In the genomic region with DNA sequence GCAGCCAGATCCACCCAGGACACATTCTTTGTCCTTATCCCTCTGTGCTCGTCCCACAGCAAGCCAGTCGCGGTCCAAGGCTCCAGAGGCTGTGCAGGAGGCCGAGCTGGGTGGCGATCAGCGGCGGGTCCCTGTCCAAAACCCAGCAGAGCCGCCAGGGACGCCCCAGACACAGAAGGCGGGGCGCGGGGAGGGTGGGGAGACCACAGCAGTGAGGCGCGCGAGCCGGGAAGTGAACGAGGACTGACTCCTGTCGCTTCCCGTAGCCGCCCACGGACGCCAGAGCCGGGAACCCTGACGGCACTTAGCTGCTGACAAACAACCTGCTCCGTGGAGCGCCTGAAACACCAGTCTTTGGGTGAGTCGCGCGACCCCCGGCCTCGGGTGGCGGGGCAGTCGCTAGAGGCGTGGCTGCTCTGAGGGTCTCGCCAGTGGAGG, we compare ENCODE assay signal across 8 cellular contexts. TPM values are rescaled to one million over a fixed set of nuclear protein-coding genes. Genes with fewer than 3 reads are reported as not detected.
DNase-seq lines count a peak whose midpoint lies in the region; ATAC-seq, FAIRE-seq and TF ChIP-seq lines count a peak whose summit lies in the region.

A gene (plus strand): TSS at position 279 of the 438 bp plus-strand sequence. CDS start 2,089 bp downstream, outside the sequence.

- H4K8ac ChIP-seq in IMR-90 (ENCODE audit: low read depth in 2 of 2, low read length in 2 of 2): peak within 1 kb of the TSS; percentile 30 to 98

- H3K27me3 ChIP-seq in IMR-90 (ENCODE audit: control insufficient read depth, insufficient read depth, low read length) (no peaks in the 10 kb centered on the region), testis (no peaks in the 10 kb centered on the region)

- H3K36me3 Mint-ChIP-seq in activated naive CD4-positive, alpha-beta T cell treated with anti-CD3 and anti-CD28 coated beads, Interleukin-2, amount 50 U/mL, for 24 hours: peaks cover 8% of the 10 kb centered on the region
- peaks cover 3% of the 10 kb centered on the region for H3K36me3 Mint-ChIP-seq in osteocyte (ENCODE audit: unreplicated experiment)

- H2AFZ ChIP-seq in IMR-90 (replicated peaks; ENCODE audit: low read length, poor library complexity): peak within 1 kb of the TSS; percentile 91

- no peaks in the 10 kb centered on the region for H3K9me3 Mint-ChIP-seq in activated naive CD4-positive, alpha-beta T cell treated with anti-CD3 and anti-CD28 coated beads, Interleukin-2, amount 50 U/mL, for 24 hours
- H3K9me3 Mint-ChIP-seq in osteocyte (ENCODE audit: unreplicated experiment): no peaks in the 10 kb centered on the region

- peak within 1 kb of the TSS; percentile 70 for H3K9ac ChIP-seq in IMR-90 (ENCODE audit: low read depth, low read length)

- H3K79me1 ChIP-seq in IMR-90 (ENCODE audit: low read depth in 1 of 2, low read length in 2 of 2): peaks cover 4 to 8% of the 10 kb centered on the region in 2 experiments; a peak in 3 of 4 replicates

- H3K4me1 ChIP-seq in IMR-90 (ENCODE audit: control insufficient read depth, insufficient read depth, low read length) (peaks cover 8% of the 10 kb centered on the region), testis (peaks cover 9% of the 10 kb centered on the region)

- peaks cover 3% of the 10 kb centered on the region; the same call in 1 of the 2 replicates for H3K9me1 ChIP-seq in IMR-90 (ENCODE audit: insufficient read depth, low read length)

- peak within 1 kb of the TSS; percentile 61 for H3K4me3 ChIP-seq in IMR-90 (ENCODE audit: insufficient read depth, low read depth, low read length)
- peak within 1 kb of the TSS; percentile 86 to 97 for H3K4me3 ChIP-seq in testis

- TF ChIP-seq CTCF in D721Med (IDR thresholded peaks at IDR 0.05; ENCODE audit: insufficient read depth, missing control alignments) (no peak), IMR-90 (conservative IDR thresholded peaks at IDR 0.05; ENCODE audit: low read depth, low read length) (0 out of 2 replicates have a peak, but pooled peaks have one; percentile 2), osteocyte (IDR thresholded peaks at IDR 0.05) (no peak), testis (IDR thresholded peaks at IDR 0.05) (no peak)

- H2AK9ac ChIP-seq in IMR-90 (replicated peaks; ENCODE audit: low read depth, low read length, poor library complexity): peak within 1 kb of the TSS; percentile 93

- H2BK20ac ChIP-seq in IMR-90 (ENCODE audit: low read depth, low read length): peak within 1 kb of the TSS; percentile 33

- no peaks in the 10 kb centered on the region for H3K27me3 Mint-ChIP-seq in activated naive CD4-positive, alpha-beta T cell treated with anti-CD3 and anti-CD28 coated beads, Interleukin-2, amount 50 U/mL, for 24 hours
- H3K27me3 Mint-ChIP-seq in osteocyte (ENCODE audit: unreplicated experiment): no peaks in the 10 kb centered on the region

- peak within 1 kb of the TSS; percentile 87 for H3K18ac ChIP-seq in IMR-90 (ENCODE audit: low read depth, low read length)

- peak; percentile 64 for TF ChIP-seq POLR2A in IMR-90 (IDR thresholded peaks at IDR 0.05; ENCODE audit: low read depth, low read length)
- TF ChIP-seq POLR2A in testis (IDR thresholded peaks at IDR 0.05): no peak

- H2BK15ac ChIP-seq in IMR-90 (ENCODE audit: low read depth, low read length): peak within 1 kb of the TSS; percentile 91; the same call in 1 of the 3 replicates

- intact Hi-C loops in IMR-90 (cut with micrococcal nuclease): loop anchor here (5.0 kb wide), 1 partner anchor 241 kb away; a partner anchor contains a TSS
- intact Hi-C loops in testis (cut with DNase I; ENCODE audit: low total_unique reads): no loop called here

- H3K56ac ChIP-seq in IMR-90 (ENCODE audit: extremely low read depth, insufficient read depth, low read length): peak within 1 kb of the TSS; percentile 63

- no peaks in the 10 kb centered on the region for H4K20me1 ChIP-seq in IMR-90 (ENCODE audit: insufficient read depth, low read length)

- BruUV-seq in IMR-90 (replicated peaks; lab: Mats Ljungman, UMichigan): no TSS peak

- POLR2A ChIA-PET in IMR-90 (lab: Charles Lee; ENCODE audit: unreplicated experiment): no interaction called here

- H3K14ac ChIP-seq in IMR-90 (replicated peaks; ENCODE audit: low read depth, low read length): peak within 1 kb of the TSS; percentile 93

- peak within 1 kb of the TSS; percentile 100 for H3K27ac Mint-ChIP-seq in activated naive CD4-positive, alpha-beta T cell treated with anti-CD3 and anti-CD28 coated beads, Interleukin-2, amount 50 U/mL, for 24 hours
- H3K27ac Mint-ChIP-seq in osteocyte (ENCODE audit: unreplicated experiment): peak within 1 kb of the TSS; percentile 83

- H3K27ac ChIP-seq in IMR-90 (ENCODE audit: insufficient read depth, low read length) (peak within 1 kb of the TSS; percentile 81), testis (peak within 1 kb of the TSS; percentile 82 to 89)

- no peak for FAIRE-seq in D721Med (lab: Jason Lieb, UNC)

- CTCF ChIA-PET in IMR-90 (lab: Yijun Ruan, JAX): no interaction called here

- H3K4me3 Mint-ChIP-seq in activated naive CD4-positive, alpha-beta T cell treated with anti-CD3 and anti-CD28 coated beads, Interleukin-2, amount 50 U/mL, for 24 hours: peak within 1 kb of the TSS; percentile 94
- peak within 1 kb of the TSS; percentile 86 for H3K4me3 Mint-ChIP-seq in osteocyte (ENCODE audit: unreplicated experiment)

- H3K9me3 ChIP-seq in IMR-90 (ENCODE audit: control insufficient read depth, insufficient read depth, low read length) (no peaks in the 10 kb centered on the region), testis (no peaks in the 10 kb centered on the region)

- peak within 1 kb of the TSS; percentile 96 for H3K4ac ChIP-seq in IMR-90 (ENCODE audit: low read depth, low read length)

- H2AK5ac ChIP-seq in IMR-90 (ENCODE audit: low read depth, low read length): peak within 1 kb of the TSS; percentile 89

- H2BK5ac ChIP-seq in IMR-90 (ENCODE audit: low read depth, low read length, poor library complexity, severe bottlenecking): peak within 1 kb of the TSS; percentile 68

- 0% methylated on average over 10 of the region's 35 CpGs; no CpG with 5 or more reads in 1 of the 2 experiments for WGBS in IMR-90 (ENCODE audit: extremely low coverage in 2 of 2, insufficient read length in 1 of 2), 2 experiments
- WGBS in testis, 2 donors: 0 to 1% methylated on average over 19 to 34 of the region's 35 CpGs

- H2BK120ac ChIP-seq in IMR-90 (ENCODE audit: low read depth, low read length): peak within 1 kb of the TSS; percentile 86

- H4K5ac ChIP-seq in IMR-90 (ENCODE audit: low read depth, low read length): peak within 1 kb of the TSS; percentile 98

- H3K4me2 ChIP-seq in IMR-90 (ENCODE audit: low read depth, low read length): peak within 1 kb of the TSS; percentile 81

- DNase-seq in D721Med (ENCODE audit: insufficient read length, low spot score) (peak; percentile 58), IMR-90 (peak; percentile 80), SKM-1 (lab: John Stamatoyannopoulos, UW; ENCODE audit: unreplicated experiment) (peak; percentile 68), glomerular visceral epithelial cell (ENCODE audit: extremely low spot score) (peak; percentile 79), osteocyte (ENCODE audit: extremely low spot score, unreplicated experiment) (peak; percentile 86), testis (peak; percentile 93)

- H4K91ac ChIP-seq in IMR-90 (ENCODE audit: insufficient read depth, low read depth, low read length): peak within 1 kb of the TSS; percentile 93

- peak within 1 kb of the TSS; percentile 85 for H3K23ac ChIP-seq in IMR-90 (ENCODE audit: low read depth, low read length)

- no peak for TF ChIP-seq RAD21 in IMR-90 (IDR thresholded peaks at IDR 0.05; ENCODE audit: low read length)

- peaks cover 31% of the 10 kb centered on the region for H3K4me1 Mint-ChIP-seq in activated naive CD4-positive, alpha-beta T cell treated with anti-CD3 and anti-CD28 coated beads, Interleukin-2, amount 50 U/mL, for 24 hours
- peaks cover 26% of the 10 kb centered on the region for H3K4me1 Mint-ChIP-seq in osteocyte (ENCODE audit: unreplicated experiment)

- in situ Hi-C loops in IMR-90 (cut with MboI; ENCODE audit: low sequenced_read_pairs): no loop called here

- H3K36me3 ChIP-seq in IMR-90 (ENCODE audit: control insufficient read depth, insufficient read depth, low read length): 0 out of 2 replicates have a peak, but pooled peaks cover 1% of the 10 kb centered on the region
- H3K36me3 ChIP-seq in testis (ENCODE audit: low read depth, missing control alignments): no peaks in the 10 kb centered on the region

- ATAC-seq in GM21526 (IDR thresholded peaks at IDR 0.05; ENCODE audit: low FRiP score, unreplicated experiment) (peak; percentile 39), IMR-90 (ENCODE audit: low read depth) (peak; percentile 84)

- dilution Hi-C loops in IMR-90 (cut with HindIII; ENCODE audit: low sequenced_read_pairs, unreplicated experiment): no loop called here

TF ChIP-seq in IMR-90, 13 proteins besides CTCF, POLR2A, EP300 and RAD21:
- TF ChIP-seq, protein P1, sequence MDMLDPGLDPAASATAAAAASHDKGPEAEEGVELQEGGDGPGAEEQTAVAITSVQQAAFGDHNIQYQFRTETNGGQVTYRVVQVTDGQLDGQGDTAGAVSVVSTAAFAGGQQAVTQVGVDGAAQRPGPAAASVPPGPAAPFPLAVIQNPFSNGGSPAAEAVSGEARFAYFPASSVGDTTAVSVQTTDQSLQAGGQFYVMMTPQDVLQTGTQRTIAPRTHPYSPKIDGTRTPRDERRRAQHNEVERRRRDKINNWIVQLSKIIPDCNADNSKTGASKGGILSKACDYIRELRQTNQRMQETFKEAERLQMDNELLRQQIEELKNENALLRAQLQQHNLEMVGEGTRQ (IDR thresholded peaks at IDR 0.05; ENCODE audit: low read depth, low read length): no peak
- peak; percentile 46; the same call in 1 of the 2 replicates for TF ChIP-seq MAZ (IDR thresholded peaks at IDR 0.05; ENCODE audit: borderline replicate concordance, low read depth, low read length)
- TF ChIP-seq CHD1 (IDR thresholded peaks at IDR 0.05; ENCODE audit: low read depth, low read length): no peak
- no peak for TF ChIP-seq FOS (IDR thresholded peaks at IDR 0.05; ENCODE audit: low read depth, low read length)
- TF ChIP-seq SMC3 (IDR thresholded peaks at IDR 0.05; ENCODE audit: low read depth, low read length): no peak
- no peak for TF ChIP-seq BHLHE40 (IDR thresholded peaks at IDR 0.05; ENCODE audit: low read depth, low read length)
- peak; percentile 44; the same call in 1 of the 2 replicates for TF ChIP-seq MXI1 (IDR thresholded peaks at IDR 0.05; ENCODE audit: borderline replicate concordance, low read depth, low read length)
- no peak for TF ChIP-seq MAFK (IDR thresholded peaks at IDR 0.05; ENCODE audit: low read depth, low read length)

RNA-seq across cellular contexts. Expression of the gene that starts here (rescaled TPM):
- total RNA-seq in IMR-90 (2012; rRNA removed) (44.7 and 57.7 TPM in 2 replicates), osteocyte (30.0 and 32.4 TPM in 2 replicates), testis (100 to 1,000 TPM; 115 to 122 TPM)
- polyA plus RNA-seq in IMR-90 (2012; rRNA removed) (26.2 and 41.3 TPM in 2 replicates), testis (ENCODE audit: insufficient read depth, low read depth, low replicate concordance) (114 TPM)
- polyA plus RNA-seq in IMR-90 (2012; cell fraction: cytosol; rRNA removed): 11.6 and 35.4 TPM in 2 replicates
- polyA plus RNA-seq in IMR-90 (2012; cell fraction: nucleus; rRNA removed; ENCODE audit: low replicate concordance): 27.9 and 111 TPM in 2 replicates

Comparison
In these comparisons a context has a peak if more than half of its experiments do, and no peak if none do; other contexts are left out.
1. Peak in every context shown above with its lines: DNase-seq, ATAC-seq, H3K4me3 ChIP-seq and H3K27ac ChIP-seq.